Comparison of ENCODE assay signal across 10 cellular contexts in genomic region chrX:3549442-3549875, GRCh38.
DNase-seq lines count a peak whose midpoint lies in the region; ATAC-seq and TF ChIP-seq lines count a peak whose summit lies in the region.
"Had no signal": no experiment of that assay in that cellular context is flagged by ENCODE, and none has a peak within 500 bp of the region (broad histone marks: within the 10 kb centered on the region; RNA-seq: fewer than 3 reads in every experiment).

No MANE protein-coding gene starts in this region.

- TF ChIP-seq CTCF in HFFc6 (IDR thresholded peaks at IDR 0.05) (no peak), PC-9 (conservative IDR thresholded peaks at IDR 0.05) (no peak)

- POLR2A ChIA-PET in PC-9 (lab: Charles Lee; ENCODE audit: unreplicated experiment): no interaction called here

- BruUV-seq in PC-9 (replicated peaks; lab: Mats Ljungman, UMichigan): no TSS peak

- intact Hi-C loops in PC-9 (cut with micrococcal nuclease; ENCODE audit: unreplicated experiment): no loop called here

- H3K79me2 ChIP-seq in PC-9 (ENCODE audit: low read depth): no peaks in the 10 kb centered on the region

- H3K27me3 ChIP-seq in adipocyte (replicated peaks; ENCODE audit: control insufficient read depth, insufficient read depth, low read length): no peaks in the 10 kb centered on the region
- H3K27me3 ChIP-seq in PC-9 (ENCODE audit: insufficient read depth, low read depth): peaks cover 24% of the 10 kb centered on the region; the same call in 1 of the 2 replicates

- H3K27ac Mint-ChIP-seq in HFFc6: peak overlapping the region; percentile 91
- H3K27ac Mint-ChIP-seq: activated naive CD8-positive, alpha-beta T cell treated with anti-CD3 and anti-CD28 coated beads, Interleukin-2, amount 10 ng/mL, durations not matched to agents 7 days and 5 days; T-helper 1 cell treated with Interleukin-12 subunit alpha and Interleukin-12 subunit beta and Interleukin-4 antibody, amounts not matched to agents 30 μg/mL and 1 μg/mL, for 36 hours had no signal

- H3K4me1 Mint-ChIP-seq in HFFc6 (ENCODE audit: low read depth): peaks cover 31% of the 10 kb centered on the region
- H3K4me1 Mint-ChIP-seq: activated naive CD8-positive, alpha-beta T cell treated with anti-CD3 and anti-CD28 coated beads, Interleukin-2, amount 10 ng/mL, durations not matched to agents 7 days and 5 days had no signal

- H3K36me3 ChIP-seq in adipocyte (ENCODE audit: control insufficient read depth, insufficient read depth, low read length, severe bottlenecking) (no peaks in the 10 kb centered on the region), PC-9 (ENCODE audit: low read depth) (no peaks in the 10 kb centered on the region)

- no peaks in the 10 kb centered on the region for H3K36me3 Mint-ChIP-seq in HFFc6 (ENCODE audit: low read depth)
- H3K36me3 Mint-ChIP-seq: activated naive CD8-positive, alpha-beta T cell treated with anti-CD3 and anti-CD28 coated beads, Interleukin-2, amount 10 ng/mL, durations not matched to agents 7 days and 5 days had no signal

- H3F3A ChIP-seq in PC-9 (ENCODE audit: insufficient read depth, low read depth): no peaks in the 10 kb centered on the region

- CTCF ChIA-PET in PC-9 (lab: Charles Lee): no interaction called here

- H3K4me1 ChIP-seq in adipocyte (ENCODE audit: control insufficient read depth, insufficient read depth, low read length): peaks cover 17% of the 10 kb centered on the region
- H3K4me1 ChIP-seq in PC-9 (replicated peaks; ENCODE audit: insufficient read depth): no peaks in the 10 kb centered on the region

- no peak overlapping the region for H3K4me2 ChIP-seq in PC-9

- no peaks in the 10 kb centered on the region for H3K9me3 Mint-ChIP-seq in HFFc6
- H3K9me3 Mint-ChIP-seq: activated naive CD8-positive, alpha-beta T cell treated with anti-CD3 and anti-CD28 coated beads, Interleukin-2, amount 10 ng/mL, durations not matched to agents 7 days and 5 days; T-helper 1 cell treated with Interleukin-12 subunit alpha and Interleukin-12 subunit beta and Interleukin-4 antibody, amounts not matched to agents 30 μg/mL and 1 μg/mL, for 36 hours had no signal

- no peak for ATAC-seq in GM21619 (IDR thresholded peaks at IDR 0.05; ENCODE audit: unreplicated experiment)
- no peak for ATAC-seq in HG03571 (IDR thresholded peaks at IDR 0.05; ENCODE audit: unreplicated experiment)
- no peak for ATAC-seq in GM18873 (IDR thresholded peaks at IDR 0.05; ENCODE audit: low FRiP score, unreplicated experiment)

- H3K27me3 Mint-ChIP-seq in HFFc6 (ENCODE audit: insufficient read depth): no peaks in the 10 kb centered on the region

- no peak overlapping the region for H2AFZ ChIP-seq in PC-9

- H3K9ac ChIP-seq in adipocyte (ENCODE audit: low read length): peak overlapping the region; percentile 76

- H3K9me3 ChIP-seq in adipocyte (ENCODE audit: control insufficient read depth, low read length) (no peaks in the 10 kb centered on the region), PC-9 (ENCODE audit: insufficient read depth, low read depth) (no peaks in the 10 kb centered on the region)

- peak overlapping the region; percentile 92 for H3K4me3 Mint-ChIP-seq in HFFc6
- H3K4me3 Mint-ChIP-seq: activated naive CD8-positive, alpha-beta T cell treated with anti-CD3 and anti-CD28 coated beads, Interleukin-2, amount 10 ng/mL, durations not matched to agents 7 days and 5 days; T-helper 1 cell treated with Interleukin-12 subunit alpha and Interleukin-12 subunit beta and Interleukin-4 antibody, amounts not matched to agents 30 μg/mL and 1 μg/mL, for 36 hours had no signal

- peak; percentile 40 for DNase-seq in AG08395 (ENCODE audit: low spot score)
- peak; percentile 22 for DNase-seq in HFFc6
- peak; percentile 68 for DNase-seq in adipocyte (ENCODE audit: low read depth)
- peak; percentile 42 for DNase-seq in kidney tubule cell (ENCODE audit: low spot score)
- DNase-seq in PC-9: no peak
- DNase-seq: activated naive CD8-positive, alpha-beta T cell treated with anti-CD3 and anti-CD28 coated beads, Interleukin-2, amount 10 ng/mL, durations not matched to agents 7 days and 5 days had no signal

- no peak overlapping the region for H3K27ac ChIP-seq in PC-9

- no peaks in the 10 kb centered on the region for H4K20me1 ChIP-seq in PC-9 (ENCODE audit: insufficient read depth)

- H3K9me2 ChIP-seq in PC-9 (ENCODE audit: insufficient read depth): no peaks in the 10 kb centered on the region

- peak overlapping the region; percentile 66 for H3K4me3 ChIP-seq in adipocyte (ENCODE audit: low read length)
- no peak overlapping the region for H3K4me3 ChIP-seq in PC-9

Comparison
In these comparisons a context has a peak if more than half of its experiments do, and no peak if none do; other contexts are left out.
1. DNase-seq: peak in AG08395 (single experiment), HFFc6 (single experiment), adipocyte (single experiment) and kidney tubule cell (single experiment); none in PC-9 (0 of 2).